In the genomic region with DNA sequence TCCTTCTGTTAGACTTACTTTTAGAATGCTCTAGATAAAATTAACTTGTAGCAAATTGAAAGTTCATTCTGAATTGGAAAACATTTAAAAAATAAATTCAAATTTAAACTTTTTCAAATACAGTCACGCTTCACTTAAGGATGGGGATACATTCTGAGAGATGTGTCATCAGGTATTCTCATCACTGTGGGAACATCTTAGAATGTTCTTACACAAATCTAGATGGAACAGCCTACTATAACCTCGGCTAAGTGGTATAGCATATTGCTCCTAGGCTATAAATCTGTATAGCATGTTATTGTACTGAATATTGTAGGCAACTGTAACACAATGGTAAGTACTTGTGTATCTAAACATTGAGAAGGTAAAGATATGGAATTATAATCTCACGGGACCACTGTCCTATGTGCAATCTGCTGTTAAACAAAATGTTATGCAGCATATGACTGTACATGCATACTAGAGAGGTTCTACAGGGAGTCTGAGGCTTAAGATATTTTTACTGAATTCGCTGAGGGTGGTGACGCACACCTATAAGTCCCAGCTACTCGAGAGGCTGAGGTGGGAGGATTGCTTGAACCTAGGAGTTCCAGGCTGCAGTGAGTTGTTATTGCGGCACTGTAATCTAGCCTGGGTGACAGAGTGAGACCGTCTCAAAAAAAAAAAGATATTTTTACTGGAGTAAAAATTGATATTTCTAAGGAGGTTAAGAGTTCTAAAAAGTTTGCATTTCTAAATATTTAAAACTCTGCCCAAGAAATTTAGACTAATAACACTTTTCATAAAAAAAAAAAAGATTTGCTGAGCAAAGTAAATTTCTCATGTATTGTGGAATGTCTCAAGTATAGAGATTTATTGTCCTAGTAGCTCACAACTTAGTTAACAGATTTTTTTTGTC, we compare ENCODE assay signal across 10 cellular contexts.
DNase-seq lines count a peak whose midpoint lies in the region; ATAC-seq and TF ChIP-seq lines count a peak whose summit lies in the region.
"Had no signal": no experiment of that assay in that cellular context is flagged by ENCODE, and none has a peak within 500 bp of the region (broad histone marks: within the 10 kb centered on the region; RNA-seq: fewer than 3 reads in every experiment).

No MANE protein-coding gene starts in this region.

- no peak for TF ChIP-seq CTCF in right atrium auricular region (IDR thresholded peaks at IDR 0.05)
- TF ChIP-seq CTCF in nephron (IDR thresholded peaks at IDR 0.05; ENCODE audit: unreplicated experiment in 3 of 3), result no peak
- TF ChIP-seq CTCF in nephron progenitor cell (IDR thresholded peaks at IDR 0.05), result no peak

- peaks cover 0 to 81% of the 10 kb centered on the region in 2 donors for H3K4me1 ChIP-seq in right atrium auricular region

- peak overlapping the region; percentile 96 to 98 for H3K27ac ChIP-seq in right atrium auricular region
- H3K27ac ChIP-seq in cingulate gyrus (ENCODE audit: low read depth, low read length), result peak overlapping the region; percentile 99

- peaks cover 37% of the 10 kb centered on the region for H3K36me3 ChIP-seq in right atrium auricular region

- H3K4me3 ChIP-seq in right atrium auricular region, result no peak overlapping the region

- no peaks in the 10 kb centered on the region for H3K27me3 ChIP-seq in right atrium auricular region

- no peak for DNase-seq in right atrium auricular region (ENCODE audit: low spot score)
- DNase-seq in left ventricle myocardium superior, result no peak
- no peak for DNase-seq in nephron progenitor cell
- DNase-seq: amygdala, COR-L47 had no signal

- H3K9me3 Mint-ChIP-seq in nephron (no peaks in the 10 kb centered on the region), nephron progenitor cell (peaks cover 5% of the 10 kb centered on the region)

- H3K27ac Mint-ChIP-seq in nephron (peak overlapping the region; percentile 80 to 92 (median 83)), nephron progenitor cell (no peak overlapping the region)

- intact Hi-C loops in left ventricle myocardium superior (cut with micrococcal nuclease), result loop anchor here (5.0 kb wide), 1 partner anchor 127 kb away; no protein-coding TSS in a partner anchor

- H3K36me3 Mint-ChIP-seq in nephron (ENCODE audit: low read depth) (peaks cover 4% of the 10 kb centered on the region), nephron progenitor cell (ENCODE audit: low read depth) (peaks cover 17% of the 10 kb centered on the region)

- no peaks in the 10 kb centered on the region for H3K9me3 ChIP-seq in right atrium auricular region

- ATAC-seq in left ventricle myocardium superior, result no peak
- ATAC-seq in HG03457 (IDR thresholded peaks at IDR 0.05; ENCODE audit: unreplicated experiment), result no peak
- ATAC-seq in HG03135 (IDR thresholded peaks at IDR 0.05; ENCODE audit: unreplicated experiment), result no peak
- no peak for ATAC-seq in GM18502 (IDR thresholded peaks at IDR 0.05; ENCODE audit: poor library complexity, unreplicated experiment)

- H3K4me1 Mint-ChIP-seq in nephron (peaks cover 50% of the 10 kb centered on the region), nephron progenitor cell (peaks cover 47% of the 10 kb centered on the region)

- peak overlapping the region in 1 of 3 experiments; percentile 5 for H3K4me3 Mint-ChIP-seq in nephron
- H3K4me3 Mint-ChIP-seq in nephron progenitor cell, result no peak overlapping the region

- H3K27me3 Mint-ChIP-seq in nephron (ENCODE audit: low read depth) (no peaks in the 10 kb centered on the region), nephron progenitor cell (ENCODE audit: low read depth, poor library complexity) (no peaks in the 10 kb centered on the region)
